Comparison of ENCODE assay signal across 8 cellular contexts in genomic region chr20:50285376-50286173, GRCh38.
A peak's percentile ranks its signal among the peaks of the same experiment; 100 is the strongest.
DNase-seq lines count a peak whose midpoint lies in the region; ATAC-seq and TF ChIP-seq lines count a peak whose summit lies in the region.

No MANE protein-coding gene starts in this region.

- H3K4me1 Mint-ChIP-seq in activated CD8-positive, alpha-beta T cell treated with anti-CD3 and anti-CD28 coated beads for 36 hours (ENCODE audit: low read depth) = peaks cover 5% of the 10 kb centered on the region
- H3K4me1 Mint-ChIP-seq in activated CD8-positive, alpha-beta T cell treated with anti-CD3 and anti-CD28 coated beads, Interleukin-2, amount 10 ng/mL, durations not matched to agents 7 days and 5 days (ENCODE audit: low read depth) = peaks cover 32% of the 10 kb centered on the region

- H3K36me3 Mint-ChIP-seq in activated CD8-positive, alpha-beta T cell treated with anti-CD3 and anti-CD28 coated beads for 36 hours (ENCODE audit: low read depth) = no peaks in the 10 kb centered on the region
- H3K36me3 Mint-ChIP-seq in activated CD8-positive, alpha-beta T cell treated with anti-CD3 and anti-CD28 coated beads, Interleukin-2, amount 10 ng/mL, durations not matched to agents 7 days and 5 days (ENCODE audit: low read depth) = no peaks in the 10 kb centered on the region

- TF ChIP-seq EP300 in sigmoid colon (IDR thresholded peaks at IDR 0.05) = no peak

- no peak for ATAC-seq in activated CD8-positive, alpha-beta T cell treated with anti-CD3 and anti-CD28 coated beads for 36 hours
- no peak for ATAC-seq in activated CD8-positive, alpha-beta T cell treated with anti-CD3 and anti-CD28 coated beads, Interleukin-2, amount 10 ng/mL, durations not matched to agents 7 days and 5 days
- ATAC-seq in GM19328 (IDR thresholded peaks at IDR 0.05; ENCODE audit: unreplicated experiment) = no peak
- no peak for ATAC-seq in esophagus mucosa
- no peak for ATAC-seq in HG03571 (IDR thresholded peaks at IDR 0.05; ENCODE audit: unreplicated experiment)

- H3K27me3 ChIP-seq in esophagus squamous epithelium (no peaks in the 10 kb centered on the region), sigmoid colon (no peaks in the 10 kb centered on the region)

- H3K27me3 Mint-ChIP-seq in activated CD8-positive, alpha-beta T cell treated with anti-CD3 and anti-CD28 coated beads for 36 hours = peaks cover 1% of the 10 kb centered on the region
- H3K27me3 Mint-ChIP-seq in activated CD8-positive, alpha-beta T cell treated with anti-CD3 and anti-CD28 coated beads, Interleukin-2, amount 10 ng/mL, durations not matched to agents 7 days and 5 days (ENCODE audit: low read depth) = peaks cover 15% of the 10 kb centered on the region

- H3K4me3 ChIP-seq in esophagus squamous epithelium (no peak overlapping the region), sigmoid colon (no peak overlapping the region)

- CTCF ChIA-PET in activated CD8-positive, alpha-beta T cell treated with anti-CD3 and anti-CD28 coated beads for 36 hours (lab: Charles Lee) = interaction anchor here (1.2 to 1.6 kb wide), 3 partner anchors 53 to 303 kb away, joined by 3 to 4 read pairs (median 4); no protein-coding TSS in a partner anchor
- CTCF ChIA-PET in activated CD8-positive, alpha-beta T cell treated with anti-CD3 and anti-CD28 coated beads, Interleukin-2, amount 10 ng/mL, durations not matched to agents 7 days and 5 days (lab: Charles Lee) = interaction anchor here (1.2 to 1.5 kb wide), 5 partner anchors 26 to 175 kb away, joined by 3 to 4 read pairs (median 3); no protein-coding TSS in a partner anchor

- H3K36me3 ChIP-seq in esophagus squamous epithelium (no peaks in the 10 kb centered on the region), sigmoid colon (no peaks in the 10 kb centered on the region)

- H3K9me3 ChIP-seq in esophagus squamous epithelium (no peaks in the 10 kb centered on the region), sigmoid colon (no peaks in the 10 kb centered on the region)

- no peaks in the 10 kb centered on the region for H3K9me3 Mint-ChIP-seq in activated CD8-positive, alpha-beta T cell treated with anti-CD3 and anti-CD28 coated beads for 36 hours
- no peaks in the 10 kb centered on the region for H3K9me3 Mint-ChIP-seq in activated CD8-positive, alpha-beta T cell treated with anti-CD3 and anti-CD28 coated beads, Interleukin-2, amount 10 ng/mL, durations not matched to agents 7 days and 5 days (ENCODE audit: insufficient read depth)

- H3K27ac Mint-ChIP-seq in activated CD8-positive, alpha-beta T cell treated with anti-CD3 and anti-CD28 coated beads for 36 hours = peak overlapping the region; percentile 35
- H3K27ac Mint-ChIP-seq in activated CD8-positive, alpha-beta T cell treated with anti-CD3 and anti-CD28 coated beads, Interleukin-2, amount 10 ng/mL, durations not matched to agents 7 days and 5 days = no peak overlapping the region

- intact Hi-C loops in activated CD8-positive, alpha-beta T cell treated with anti-CD3 and anti-CD28 coated beads for 36 hours (cut with micrococcal nuclease) = no loop called here
- intact Hi-C loops in esophagus squamous epithelium (cut with DNase I) = no loop called here
- intact Hi-C loops in sigmoid colon (cut with DNase I) = no loop called here

- H3K27ac ChIP-seq in esophagus squamous epithelium (peak overlapping the region; percentile 72 to 87 (median 84)), sigmoid colon (peak overlapping the region; percentile 58 to 73 (median 68))

- no peak overlapping the region for H3K4me3 Mint-ChIP-seq in activated CD8-positive, alpha-beta T cell treated with anti-CD3 and anti-CD28 coated beads for 36 hours
- no peak overlapping the region for H3K4me3 Mint-ChIP-seq in activated CD8-positive, alpha-beta T cell treated with anti-CD3 and anti-CD28 coated beads, Interleukin-2, amount 10 ng/mL, durations not matched to agents 7 days and 5 days

- TF ChIP-seq POLR2A in esophagus squamous epithelium (IDR thresholded peaks at IDR 0.05) = no peak
- no peak for TF ChIP-seq POLR2A in sigmoid colon (IDR thresholded peaks at IDR 0.05)

- no peak for TF ChIP-seq CTCF in activated CD8-positive, alpha-beta T cell treated with anti-CD3 and anti-CD28 coated beads for 36 hours (IDR thresholded peaks at IDR 0.05)
- TF ChIP-seq CTCF in esophagus squamous epithelium (IDR thresholded peaks at IDR 0.05) (no peak), sigmoid colon (IDR thresholded peaks at IDR 0.05) (no peak)

- DNase-seq in activated CD8-positive, alpha-beta T cell treated with anti-CD3 and anti-CD28 coated beads for 36 hours = no peak
- no peak for DNase-seq in activated CD8-positive, alpha-beta T cell treated with anti-CD3 and anti-CD28 coated beads, Interleukin-2, amount 10 ng/mL, durations not matched to agents 7 days and 5 days
- DNase-seq in OCI-M1 (lab: John Stamatoyannopoulos, UW) (peak; percentile 48), esophagus squamous epithelium (lab: John Stamatoyannopoulos, UW) (no peak), sigmoid colon (peak; percentile 86)

- 63 to 64% methylated on average over 20 to 21 of the region's 21 CpGs for WGBS in esophagus squamous epithelium, 2 donors
- WGBS in sigmoid colon, 2 donors = 50 to 51% methylated on average over 21 of the region's 21 CpGs

- POLR2A ChIA-PET in activated CD8-positive, alpha-beta T cell treated with anti-CD3 and anti-CD28 coated beads for 36 hours (lab: Charles Lee) = interaction anchor here (1.3 kb wide), 2 partner anchors 12 to 54 kb away, joined by 3 to 6 read pairs; no protein-coding TSS in a partner anchor
- POLR2A ChIA-PET in activated CD8-positive, alpha-beta T cell treated with anti-CD3 and anti-CD28 coated beads, Interleukin-2, amount 10 ng/mL, durations not matched to agents 7 days and 5 days (lab: Charles Lee) = interaction anchor here (0.6 kb wide), 1 partner anchor 53 kb away, joined by 3 read pairs; no protein-coding TSS in a partner anchor

- H3K4me1 ChIP-seq in esophagus squamous epithelium (peaks cover 15 to 50% (median 26%) of the 10 kb centered on the region in 3 donors), sigmoid colon (peaks cover 0 to 31% (median 22%) of the 10 kb centered on the region in 4 donors)

Comparison
In these comparisons a context has a peak if more than half of its experiments do, and no peak if none do; other contexts are left out.
1. DNase-seq: peak in OCI-M1 (single experiment) and sigmoid colon (single experiment); none in activated CD8-positive, alpha-beta T cell treated with anti-CD3 and anti-CD28 coated beads for 36 hours (single experiment), activated CD8-positive, alpha-beta T cell treated with anti-CD3 and anti-CD28 coated beads, Interleukin-2, amount 10 ng/mL, durations not matched to agents 7 days and 5 days (single experiment) and esophagus squamous epithelium (single experiment).